ENCODE assay signal across 16 cellular contexts in the genomic region with DNA sequence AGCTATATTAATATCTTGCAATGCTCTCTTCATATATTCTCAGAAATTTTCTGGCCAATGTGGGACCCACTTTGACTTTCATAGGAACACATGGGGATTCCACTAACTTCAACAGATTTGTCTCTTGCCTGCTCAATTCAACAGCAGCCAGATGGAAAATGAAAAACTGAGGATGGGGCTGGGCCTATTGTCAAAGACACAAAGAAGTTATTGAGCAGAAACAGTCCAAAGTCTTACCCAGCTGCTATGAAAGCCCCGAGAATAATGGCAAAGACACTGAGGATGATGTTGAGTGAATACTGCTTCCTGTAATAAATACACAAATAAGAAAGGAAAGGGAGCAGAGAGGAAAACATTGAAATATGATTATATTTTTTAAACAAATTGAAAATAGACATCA. TPM values are rescaled to one million over a fixed set of nuclear protein-coding genes. Genes with fewer than 3 reads are reported as not detected.
DNase-seq lines count a peak whose midpoint lies in the region; TF ChIP-seq lines count a peak whose summit lies in the region.
"Had no signal": no experiment of that assay in that cellular context is flagged by ENCODE, and none has a peak within 500 bp of the region (broad histone marks: within the 10 kb centered on the region; RNA-seq: fewer than 3 reads in every experiment).

No MANE protein-coding gene starts in this region.

- TF ChIP-seq CTCF in WERI-Rb-1 (IDR thresholded peaks at IDR 0.05; ENCODE audit: low read depth, low read length), result no peak

- H3K27me3 ChIP-seq in WERI-Rb-1 (ENCODE audit: insufficient read depth, low read depth, severe bottlenecking), result no peaks in the 10 kb centered on the region

- no peaks in the 10 kb centered on the region for H3K36me3 ChIP-seq in WERI-Rb-1

- H3K9me3 ChIP-seq in WERI-Rb-1 (ENCODE audit: severe bottlenecking), result peaks cover 6% of the 10 kb centered on the region

- no peak overlapping the region for H3K4me3 ChIP-seq in WERI-Rb-1 (ENCODE audit: low read depth, low read length)
- H3K4me3 ChIP-seq: A549 had no signal

- DNase-seq in Ammon's horn (ENCODE audit: low spot score) (peak; percentile 85), caudate nucleus (lab: John Stamatoyannopoulos, UW) (peak in 36 of 61 donors; percentile 3 to 79 (median 34)), hippocampal formation (lab: John Stamatoyannopoulos, UW) (peak; percentile 54 to 86), occipital lobe (lab: John Stamatoyannopoulos, UW) (peak; percentile 8), UCSD-AML1 (lab: John Stamatoyannopoulos, UW; ENCODE audit: unreplicated experiment) (no peak), WERI-Rb-1 (no peak), NCI-H2107 treated with DMSO at 0.1 percent for 48 hours (lab: John Stamatoyannopoulos, UW; ENCODE audit: unreplicated experiment) (no peak), activated gamma-delta T cell treated with Interleukin-2 at 50 U/mL for 16 hours (no peak)
- DNase-seq: COR-L47, EL, GOT3, KG1, NCI-H1417 treated with DMSO at 0.1 percent for 48 hours, NCI-H1930, NCI-H524 had no signal

- peak overlapping the region; percentile 86 for H3K27ac ChIP-seq in caudate nucleus (ENCODE audit: low read depth, low read length)
- no peak overlapping the region for H3K27ac ChIP-seq in WERI-Rb-1
- H3K27ac ChIP-seq: A549 had no signal

RNA-seq across cellular contexts. Expression of gene SLC35D2, which starts 32.6 kb away (rescaled TPM):
- total RNA-seq in occipital lobe, result 2.2 TPM

RNA-seq across cellular contexts. Expression of gene HSD17B3, which starts 48.9 kb away (rescaled TPM):
- total RNA-seq in occipital lobe, result not detected

Comparison
In these comparisons a context has a peak if more than half of its experiments do, and no peak if none do; other contexts are left out.
1. DNase-seq: peak in Ammon's horn (single experiment), caudate nucleus (36 of 61), hippocampal formation (2 of 2) and occipital lobe (single experiment); none in UCSD-AML1 (single experiment), WERI-Rb-1 (single experiment), NCI-H2107 treated with DMSO at 0.1 percent for 48 hours (single experiment) and activated gamma-delta T cell treated with Interleukin-2 at 50 U/mL for 16 hours (single experiment).